8 cellular contexts compared by ENCODE assay signal in the genomic region with DNA sequence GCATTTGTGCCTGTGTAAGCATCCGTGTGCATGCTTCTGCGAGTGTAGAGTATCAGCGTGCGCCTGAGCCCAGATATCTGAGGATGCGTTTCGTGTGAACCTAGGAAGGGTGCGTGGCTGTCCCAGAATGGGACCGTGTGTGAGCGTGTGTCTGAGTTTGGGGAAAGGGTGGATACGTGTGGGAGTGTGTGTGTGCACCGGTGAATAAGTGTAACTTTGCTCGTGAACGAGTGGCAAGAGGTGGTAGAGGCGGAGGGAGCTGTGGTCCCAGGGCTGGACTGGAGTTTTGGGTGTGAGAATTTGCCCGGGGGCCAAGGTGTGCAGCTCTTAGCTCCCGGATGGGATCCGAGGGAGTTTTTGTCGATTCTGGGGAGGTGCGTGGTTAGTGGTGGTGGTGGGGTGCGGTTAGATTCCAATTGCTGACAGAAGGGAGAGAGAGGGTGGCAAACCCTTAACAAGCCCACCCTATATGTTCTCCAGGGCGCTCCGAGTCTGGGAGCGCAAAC.
DNase-seq lines count a peak whose midpoint lies in the region; ATAC-seq lines count a peak whose summit lies in the region.

No MANE protein-coding gene starts in this region.

- H3K9me3 ChIP-seq in iPS-20b (ENCODE audit: insufficient read depth, low read depth, low read length) = no peaks in the 10 kb centered on the region

- H3K36me3 ChIP-seq in iPS-20b (ENCODE audit: insufficient read depth, low read depth, low read length) = no peaks in the 10 kb centered on the region

- DNase-seq in activated CD4-positive, alpha-beta T cell treated with anti-CD3 and anti-CD28 coated beads for 48 hours = peak; percentile 11
- no peak for DNase-seq in activated CD4-positive, alpha-beta T cell treated with anti-CD3 and anti-CD28 coated beads for 4 hours
- DNase-seq in activated T-cell treated with anti-CD3 and anti-CD28 coated beads, Interleukin-2, amount 50 U/mL, for 48 hours = peak; percentile 26 to 32
- DNase-seq in stimulated activated CD8-positive, alpha-beta memory T cell treated with anti-CD3 and anti-CD28 coated beads, Interleukin-4, amount 100 ng/mL, for 48 hours = peak; percentile 25
- DNase-seq in kidney glomerular epithelial cell (lab: John Stamatoyannopoulos, UW) = no peak

- peak overlapping the region; percentile 72 for H3K4me3 ChIP-seq in iPS-20b (ENCODE audit: low read length)

- H3K9ac ChIP-seq in iPS-20b (ENCODE audit: low read depth, low read length) = no peak overlapping the region

- H3K27me3 ChIP-seq in iPS-20b (ENCODE audit: insufficient read depth, low read length) = peaks cover 66% of the 10 kb centered on the region

- H3K4me1 ChIP-seq in iPS-20b (ENCODE audit: insufficient read depth, low read length) = peaks cover 14% of the 10 kb centered on the region

- ATAC-seq in HG03520 (IDR thresholded peaks at IDR 0.05; ENCODE audit: unreplicated experiment) (no peak), HG03139 (IDR thresholded peaks at IDR 0.05; ENCODE audit: unreplicated experiment) (no peak)

- H3K27ac ChIP-seq in iPS-20b (ENCODE audit: low read length) = no peak overlapping the region

Comparison
In these comparisons a context has a peak if more than half of its experiments do, and no peak if none do; other contexts are left out.
1. DNase-seq: peak in activated CD4-positive, alpha-beta T cell treated with anti-CD3 and anti-CD28 coated beads for 48 hours (single experiment), activated T-cell treated with anti-CD3 and anti-CD28 coated beads, Interleukin-2, amount 50 U/mL, for 48 hours (2 of 2) and stimulated activated CD8-positive, alpha-beta memory T cell treated with anti-CD3 and anti-CD28 coated beads, Interleukin-4, amount 100 ng/mL, for 48 hours (single experiment); none in activated CD4-positive, alpha-beta T cell treated with anti-CD3 and anti-CD28 coated beads for 4 hours (0 of 2) and kidney glomerular epithelial cell (single experiment).